In genomic region chr17:78670850-78671291, GRCh38 we compare ENCODE assay signal across 23 cellular contexts.
DNase-seq lines count a peak whose midpoint lies in the region; ATAC-seq and TF ChIP-seq lines count a peak whose summit lies in the region.
"Had no signal": no experiment of that assay in that cellular context is flagged by ENCODE, and none has a peak within 500 bp of the region (broad histone marks: within the 10 kb centered on the region; RNA-seq: fewer than 3 reads in every experiment).

No MANE protein-coding gene starts in this region.

- peaks cover 38% of the 10 kb centered on the region for H3K36me3 ChIP-seq in CD8-positive, alpha-beta T cell (ENCODE audit: insufficient read depth, low read length)
- peaks cover 9% of the 10 kb centered on the region; the same call in 1 of the 2 replicates for H3K36me3 ChIP-seq in MM.1S (replicated peaks; ENCODE audit: insufficient read depth, low read length)
- H3K36me3 ChIP-seq: uterus had no signal

- H3K9me2 ChIP-seq in MM.1S (replicated peaks; ENCODE audit: insufficient read depth, low read length), result no peaks in the 10 kb centered on the region

- peak overlapping the region; percentile 5 for H3K27ac Mint-ChIP-seq in T-helper 1 cell treated with Interleukin-12 subunit alpha and Interleukin-12 subunit beta and Interleukin-4 antibody, amounts not matched to agents 30 μg/mL and 1 μg/mL, for 36 hours
- peak overlapping the region; percentile 73 for H3K27ac Mint-ChIP-seq in CD8-positive, alpha-beta T cell
- H3K27ac Mint-ChIP-seq in activated T-helper 17 cell treated with anti-CD3 and anti-CD28 coated beads, Interleukin-2, amount 50 U/mL, for 72 hours, result peak overlapping the region; percentile 11
- H3K27ac Mint-ChIP-seq in naive thymus-derived CD8-positive, alpha-beta T cell, result peak overlapping the region in 9 of 10 donors; percentile 9 to 92 (median 56)
- H3K27ac Mint-ChIP-seq: activated CD4-positive, alpha-beta T cell treated with anti-CD3 and anti-CD28 coated beads, Interleukin-2, amount 10 ng/mL, durations not matched to agents 24 days and 14 days had no signal

- no peaks in the 10 kb centered on the region for H3K27me3 Mint-ChIP-seq in T-helper 1 cell treated with Interleukin-12 subunit alpha and Interleukin-12 subunit beta and Interleukin-4 antibody, amounts not matched to agents 30 μg/mL and 1 μg/mL, for 36 hours (ENCODE audit: low read depth)
- no peaks in the 10 kb centered on the region for H3K27me3 Mint-ChIP-seq in CD8-positive, alpha-beta T cell (ENCODE audit: low read depth)
- H3K27me3 Mint-ChIP-seq in activated T-helper 17 cell treated with anti-CD3 and anti-CD28 coated beads, Interleukin-2, amount 50 U/mL, for 72 hours, result no peaks in the 10 kb centered on the region
- H3K27me3 Mint-ChIP-seq in naive thymus-derived CD8-positive, alpha-beta T cell, result no peaks in the 10 kb centered on the region
- H3K27me3 Mint-ChIP-seq: activated CD4-positive, alpha-beta T cell treated with anti-CD3 and anti-CD28 coated beads, Interleukin-2, amount 10 ng/mL, durations not matched to agents 24 days and 14 days had no signal

- no peaks in the 10 kb centered on the region; the same call in 1 of the 2 replicates for H4K20me1 ChIP-seq in MM.1S (ENCODE audit: insufficient read depth, low read length)

- no peak overlapping the region for H3K4me3 Mint-ChIP-seq in T-helper 1 cell treated with Interleukin-12 subunit alpha and Interleukin-12 subunit beta and Interleukin-4 antibody, amounts not matched to agents 30 μg/mL and 1 μg/mL, for 36 hours
- no peak overlapping the region for H3K4me3 Mint-ChIP-seq in CD8-positive, alpha-beta T cell
- no peak overlapping the region for H3K4me3 Mint-ChIP-seq in activated T-helper 17 cell treated with anti-CD3 and anti-CD28 coated beads, Interleukin-2, amount 50 U/mL, for 72 hours
- peak overlapping the region in 4 of 10 donors; percentile 12 to 78 (median 32) for H3K4me3 Mint-ChIP-seq in naive thymus-derived CD8-positive, alpha-beta T cell
- H3K4me3 Mint-ChIP-seq: activated CD4-positive, alpha-beta T cell treated with anti-CD3 and anti-CD28 coated beads, Interleukin-2, amount 10 ng/mL, durations not matched to agents 24 days and 14 days had no signal

- peaks cover 61% of the 10 kb centered on the region for H3K36me3 Mint-ChIP-seq in T-helper 1 cell treated with Interleukin-12 subunit alpha and Interleukin-12 subunit beta and Interleukin-4 antibody, amounts not matched to agents 30 μg/mL and 1 μg/mL, for 36 hours (ENCODE audit: low read depth)
- H3K36me3 Mint-ChIP-seq in CD8-positive, alpha-beta T cell, result peaks cover 70% of the 10 kb centered on the region
- peaks cover 91% of the 10 kb centered on the region for H3K36me3 Mint-ChIP-seq in activated T-helper 17 cell treated with anti-CD3 and anti-CD28 coated beads, Interleukin-2, amount 50 U/mL, for 72 hours (ENCODE audit: low read depth)
- peaks cover 0 to 57% (median 13%) of the 10 kb centered on the region in 3 donors for H3K36me3 Mint-ChIP-seq in naive thymus-derived CD8-positive, alpha-beta T cell

- peaks cover 3% of the 10 kb centered on the region; the same call in 1 of the 2 replicates for H3F3A ChIP-seq in MM.1S (ENCODE audit: insufficient read depth, low read length)

- no peak overlapping the region for H3K4me3 ChIP-seq in CD8-positive, alpha-beta T cell (ENCODE audit: low read depth, low read length)
- no peak overlapping the region for H3K4me3 ChIP-seq in foreskin fibroblast (ENCODE audit: low read depth in 1 of 2, low read length in 2 of 2)
- H3K4me3 ChIP-seq in MM.1S (ENCODE audit: low read length), result no peak overlapping the region
- H3K4me3 ChIP-seq: GM23248, heart right ventricle, left ventricle myocardium inferior, uterus had no signal

- POLR2A ChIA-PET in CD8-positive, alpha-beta T cell (lab: Charles Lee), result interaction anchor here (0.6 kb wide), 1 partner anchor 308 kb away, joined by 3 read pairs; no protein-coding TSS in a partner anchor
- POLR2A ChIA-PET in naive thymus-derived CD8-positive, alpha-beta T cell (lab: Charles Lee), result no interaction called here

- no peak for ATAC-seq in CD8-positive, alpha-beta T cell
- ATAC-seq in activated T-helper 17 cell treated with anti-CD3 and anti-CD28 coated beads, Interleukin-2, amount 50 U/mL, for 72 hours (replicated peaks), result no peak
- ATAC-seq in naive thymus-derived CD8-positive, alpha-beta T cell, result no peak

- TF ChIP-seq CTCF in CD8-positive, alpha-beta T cell (IDR thresholded peaks at IDR 0.05), result no peak
- no peak for TF ChIP-seq CTCF in foreskin fibroblast (IDR thresholded peaks at IDR 0.05; ENCODE audit: low read depth, low read length)
- TF ChIP-seq CTCF in MM.1S (IDR thresholded peaks at IDR 0.05; ENCODE audit: low read length), result no peak

- DNase-seq in T-helper 1 cell, result no peak
- no peak for DNase-seq in CD8-positive, alpha-beta T cell
- no peak for DNase-seq in naive thymus-derived CD8-positive, alpha-beta T cell
- no peak for DNase-seq in foreskin fibroblast
- DNase-seq in GM03348 (ENCODE audit: low spot score), result no peak
- DNase-seq in MM.1S, result no peak
- DNase-seq: activated CD4-positive, alpha-beta T cell treated with anti-CD3 and anti-CD28 coated beads, Interleukin-2, amount 10 ng/mL, durations not matched to agents 24 days and 14 days; AML-193; Calu3; GM23248; heart right ventricle; KBM-7; left ventricle myocardium inferior; NCI-H1694; NCI-H748 treated with DMSO at 0.1 percent for 48 hours; occipital lobe; retina; Right ventricle myocardium superior; stimulated activated CD4-positive, alpha-beta T cell treated with anti-CD3 and anti-CD28 coated beads, Interleukin-12 subunit alpha, Interleukin-12 subunit beta, amount 100 ng/mL, for 4 hours; uterus had no signal

- H3K27me3 ChIP-seq in CD8-positive, alpha-beta T cell (ENCODE audit: insufficient read depth, low read length), result no peaks in the 10 kb centered on the region
- H3K27me3 ChIP-seq in MM.1S (replicated peaks; ENCODE audit: insufficient read depth, low read length), result no peaks in the 10 kb centered on the region
- H3K27me3 ChIP-seq: heart right ventricle, uterus had no signal

- H3K9ac ChIP-seq in MM.1S (ENCODE audit: low read length), result no peak overlapping the region
- H3K9ac ChIP-seq: GM23248 had no signal

- H3K4me2 ChIP-seq in MM.1S (ENCODE audit: low read depth, low read length), result no peak overlapping the region

- no peak overlapping the region for H3K27ac ChIP-seq in CD8-positive, alpha-beta T cell (ENCODE audit: low read depth, low read length)
- no peak overlapping the region for H3K27ac ChIP-seq in MM.1S (ENCODE audit: low read length)
- H3K27ac ChIP-seq: 22Rv1, GM23248, heart right ventricle, left ventricle myocardium inferior, uterus had no signal

- H3K9me3 ChIP-seq in CD8-positive, alpha-beta T cell (ENCODE audit: low read length), result no peaks in the 10 kb centered on the region
- H3K9me3 ChIP-seq in MM.1S (replicated peaks; ENCODE audit: insufficient read depth, low read length), result no peaks in the 10 kb centered on the region
- H3K9me3 ChIP-seq: heart right ventricle, left ventricle myocardium inferior, uterus had no signal

- no peaks in the 10 kb centered on the region for H3K9me3 Mint-ChIP-seq in T-helper 1 cell treated with Interleukin-12 subunit alpha and Interleukin-12 subunit beta and Interleukin-4 antibody, amounts not matched to agents 30 μg/mL and 1 μg/mL, for 36 hours
- no peaks in the 10 kb centered on the region for H3K9me3 Mint-ChIP-seq in CD8-positive, alpha-beta T cell
- H3K9me3 Mint-ChIP-seq in activated T-helper 17 cell treated with anti-CD3 and anti-CD28 coated beads, Interleukin-2, amount 50 U/mL, for 72 hours, result no peaks in the 10 kb centered on the region
- H3K9me3 Mint-ChIP-seq in naive thymus-derived CD8-positive, alpha-beta T cell, result no peaks in the 10 kb centered on the region
- H3K9me3 Mint-ChIP-seq: activated CD4-positive, alpha-beta T cell treated with anti-CD3 and anti-CD28 coated beads, Interleukin-2, amount 10 ng/mL, durations not matched to agents 24 days and 14 days had no signal

- H3K4me1 Mint-ChIP-seq in T-helper 1 cell treated with Interleukin-12 subunit alpha and Interleukin-12 subunit beta and Interleukin-4 antibody, amounts not matched to agents 30 μg/mL and 1 μg/mL, for 36 hours (ENCODE audit: low read depth), result peaks cover 26% of the 10 kb centered on the region
- peaks cover 16% of the 10 kb centered on the region for H3K4me1 Mint-ChIP-seq in CD8-positive, alpha-beta T cell (ENCODE audit: low read depth)
- peaks cover 42% of the 10 kb centered on the region for H3K4me1 Mint-ChIP-seq in activated T-helper 17 cell treated with anti-CD3 and anti-CD28 coated beads, Interleukin-2, amount 50 U/mL, for 72 hours
- H3K4me1 Mint-ChIP-seq in naive thymus-derived CD8-positive, alpha-beta T cell, result peaks cover 17 to 44% (median 28%) of the 10 kb centered on the region in 4 donors

- H3K79me2 ChIP-seq in MM.1S (ENCODE audit: low read length), result no peaks in the 10 kb centered on the region

- CTCF ChIA-PET in CD8-positive, alpha-beta T cell (lab: Charles Lee), result no interaction called here

- peaks cover 10% of the 10 kb centered on the region for H3K4me1 ChIP-seq in CD8-positive, alpha-beta T cell (ENCODE audit: insufficient read depth, low read length)
- H3K4me1 ChIP-seq in MM.1S (ENCODE audit: low read length), result no peaks in the 10 kb centered on the region
- H3K4me1 ChIP-seq: uterus had no signal

- intact Hi-C loops in CD8-positive, alpha-beta T cell (cut with DNase I, micrococcal nuclease), result no loop called here

- no peak overlapping the region for H2AFZ ChIP-seq in MM.1S (ENCODE audit: low read length)
- H2AFZ ChIP-seq: GM23248 had no signal

Comparison
In these comparisons a context has a peak if more than half of its experiments do, and no peak if none do; other contexts are left out.
1. H3K27ac Mint-ChIP-seq: peak in every context shown above with its lines; median percentile 73 in CD8-positive, alpha-beta T cell; 56 in naive thymus-derived CD8-positive, alpha-beta T cell; 11 in activated T-helper 17 cell treated with anti-CD3 and anti-CD28 coated beads, Interleukin-2, amount 50 U/mL, for 72 hours; 5 in T-helper 1 cell treated with Interleukin-12 subunit alpha and Interleukin-12 subunit beta and Interleukin-4 antibody, amounts not matched to agents 30 μg/mL and 1 μg/mL, for 36 hours.